In genomic region chr4:99945718-99946345, GRCh38 we compare ENCODE assay signal across 8 cellular contexts. TPM values are rescaled to one million over a fixed set of nuclear protein-coding genes. Genes with fewer than 3 reads are reported as not detected.
A peak's percentile ranks its signal among the peaks of the same experiment; 100 is the strongest.
DNase-seq lines count a peak whose midpoint lies in the region; ATAC-seq and TF ChIP-seq lines count a peak whose summit lies in the region.

No MANE protein-coding gene starts in this region.

- TF ChIP-seq CTCF in fibroblast of pulmonary artery (IDR thresholded peaks at IDR 0.05; ENCODE audit: low read length, missing control alignments) = peak; percentile 9
- TF ChIP-seq CTCF in nephron (IDR thresholded peaks at IDR 0.05; ENCODE audit: unreplicated experiment in 3 of 3) = no peak

- intact Hi-C loops in CD4-positive, alpha-beta memory T cell (cut with micrococcal nuclease) = loop anchor here (2.0 to 5.0 kb wide), 2 partner anchors 1685 to 1804 kb away; partner anchors contain the start of genes RAP1GDS1 and STPG2

- H3K27ac Mint-ChIP-seq in CD4-positive, alpha-beta memory T cell = peak overlapping the region in 6 of 7 donors; percentile 97 to 99 (median 99)
- peak overlapping the region; percentile 99 to 100 (median 100) for H3K27ac Mint-ChIP-seq in nephron

- no peaks in the 10 kb centered on the region for H3K9me3 ChIP-seq in CD4-positive, alpha-beta memory T cell (ENCODE audit: control insufficient read depth in 1 of 2, low read length in 2 of 2)

- CTCF ChIA-PET in CD4-positive, alpha-beta memory T cell (lab: Charles Lee; ENCODE audit: partially characterized antibody) = interaction anchor here (1.0 to 3.8 kb wide), 9 partner anchors 19 to 138 kb away, joined by 3 to 50 read pairs (median 8); partner anchors contain the start of genes DAPP1 and LAMTOR3

- no peaks in the 10 kb centered on the region for H3K9me3 Mint-ChIP-seq in CD4-positive, alpha-beta memory T cell
- no peaks in the 10 kb centered on the region for H3K9me3 Mint-ChIP-seq in nephron

- no peaks in the 10 kb centered on the region for H3K27me3 ChIP-seq in CD4-positive, alpha-beta memory T cell (ENCODE audit: insufficient read depth, low read length)

- peaks cover 67% of the 10 kb centered on the region for H3K4me1 ChIP-seq in CD4-positive, alpha-beta memory T cell (ENCODE audit: insufficient read depth, low read length)

- ATAC-seq in GM19324 (IDR thresholded peaks at IDR 0.05; ENCODE audit: low FRiP score, unreplicated experiment) (peak; percentile 1), HG03439 (IDR thresholded peaks at IDR 0.05; ENCODE audit: unreplicated experiment) (peak; percentile 2)

- H3K27ac ChIP-seq in CD4-positive, alpha-beta memory T cell (ENCODE audit: low read depth, low read length) = peak overlapping the region; percentile 86

- peak overlapping the region; percentile 62 to 78 for H3K4me3 ChIP-seq in CD4-positive, alpha-beta memory T cell (ENCODE audit: low read length in 2 of 2)
- H3K4me3 ChIP-seq in fibroblast of pulmonary artery (replicated peaks; ENCODE audit: low read depth, low read length) = peak overlapping the region; percentile 84

- peaks cover 8% of the 10 kb centered on the region for H3K36me3 ChIP-seq in CD4-positive, alpha-beta memory T cell (ENCODE audit: insufficient read depth, low read length)

- H3K36me3 Mint-ChIP-seq in CD4-positive, alpha-beta memory T cell = peaks cover 20 to 27% of the 10 kb centered on the region in 2 donors
- H3K36me3 Mint-ChIP-seq in nephron (ENCODE audit: low read depth) = peaks cover 25% of the 10 kb centered on the region

- H3K4me1 Mint-ChIP-seq in CD4-positive, alpha-beta memory T cell = peaks cover 49 to 60% (median 55%) of the 10 kb centered on the region in 4 donors
- peaks cover 30% of the 10 kb centered on the region for H3K4me1 Mint-ChIP-seq in nephron

- POLR2A ChIA-PET in CD4-positive, alpha-beta memory T cell (lab: Charles Lee; ENCODE audit: partially characterized antibody) = interaction anchor here (0.6 to 3.9 kb wide), 25 partner anchors 9 to 1802 kb away, joined by 3 to 118 read pairs (median 7); partner anchors contain the start of genes ADH5, DAPP1, LAMTOR3 and METAP1

- DNase-seq in CD4-positive, alpha-beta memory T cell = no peak
- DNase-seq in UCSD-AML1 (lab: John Stamatoyannopoulos, UW; ENCODE audit: unreplicated experiment) (peak; percentile 64), fibroblast of pulmonary artery (ENCODE audit: low read depth) (peak; percentile 29), SKM-1 treated with dmso at 0.1 percent for 144 hours (lab: John Stamatoyannopoulos, UW; ENCODE audit: unreplicated experiment) (no peak), NCI-H128 (lab: John Stamatoyannopoulos, UW; ENCODE audit: unreplicated experiment) (no peak)

- no peaks in the 10 kb centered on the region for H3K27me3 Mint-ChIP-seq in CD4-positive, alpha-beta memory T cell
- H3K27me3 Mint-ChIP-seq in nephron (ENCODE audit: low read depth) = no peaks in the 10 kb centered on the region

- H3K4me3 Mint-ChIP-seq in CD4-positive, alpha-beta memory T cell = peak overlapping the region; percentile 98 to 100 (median 100)
- peak overlapping the region; percentile 100 for H3K4me3 Mint-ChIP-seq in nephron

RNA-seq across cellular contexts. Expression of gene DNAJB14, which starts 0.6 kb away (rescaled TPM):
- 10 to 100 TPM; 74.5 to 76.7 TPM for total RNA-seq in CD4-positive, alpha-beta memory T cell
- polyA plus RNA-seq in CD4-positive, alpha-beta memory T cell = 10 to 100 TPM; 44.9 to 66.3 TPM

RNA-seq across cellular contexts. Expression of gene H2AZ1, which starts 4.2 kb away (rescaled TPM):
- 100 to 1,000 TPM; 146 to 157 TPM for total RNA-seq in CD4-positive, alpha-beta memory T cell
- 100 to 1,000 TPM; 359 to 521 TPM for polyA plus RNA-seq in CD4-positive, alpha-beta memory T cell

RNA-seq across cellular contexts. Expression of gene LAMTOR3, which starts 51.6 kb away (rescaled TPM):
- total RNA-seq in CD4-positive, alpha-beta memory T cell = 10 to 100 TPM; 24.2 to 27.0 TPM
- 10 to 100 TPM; 29.0 to 45.6 TPM for polyA plus RNA-seq in CD4-positive, alpha-beta memory T cell

Comparison
In these comparisons a context has a peak if more than half of its experiments do, and no peak if none do; other contexts are left out.
1. DNase-seq: peak in UCSD-AML1 (single experiment) and fibroblast of pulmonary artery (single experiment); none in CD4-positive, alpha-beta memory T cell (0 of 5), SKM-1 treated with dmso at 0.1 percent for 144 hours (single experiment) and NCI-H128 (single experiment).